Comparison of ENCODE assay signal across 9 cellular contexts in the genomic region with DNA sequence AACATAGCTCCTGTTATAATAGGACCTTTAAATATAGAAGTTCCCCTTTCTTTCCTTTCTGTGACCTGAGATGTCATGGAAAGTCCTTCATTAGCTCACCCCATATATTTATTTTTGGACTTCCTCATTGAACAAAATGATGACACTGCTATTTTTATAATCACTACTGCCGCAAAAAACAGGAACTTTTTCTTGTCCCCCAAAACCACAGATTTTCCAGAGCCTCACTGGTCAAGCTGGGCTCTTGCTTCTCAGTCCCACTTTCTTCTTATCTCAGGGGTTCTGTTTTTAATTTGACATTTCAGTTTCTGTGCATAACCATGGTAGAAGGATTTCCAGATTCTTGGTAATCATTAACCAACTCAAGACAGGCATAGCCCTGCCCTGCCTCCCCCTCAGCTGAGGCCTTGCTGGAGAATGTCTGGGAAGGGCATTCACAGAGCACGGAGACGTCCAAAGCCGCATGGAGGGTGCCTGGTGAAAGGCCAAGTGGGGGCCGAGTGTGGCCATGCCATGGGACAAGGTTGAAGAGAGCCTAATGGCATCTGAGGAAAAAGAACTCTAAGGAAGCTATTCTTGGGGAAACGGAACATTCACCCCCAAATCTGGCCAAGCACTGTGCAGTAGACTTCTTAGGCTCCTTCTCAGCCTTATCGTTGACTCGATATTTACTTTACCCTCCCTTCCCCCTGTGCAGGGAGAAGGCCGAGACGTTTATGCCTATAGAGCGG.
DNase-seq lines count a peak whose midpoint lies in the region; ATAC-seq and TF ChIP-seq lines count a peak whose summit lies in the region.
"Had no signal": no experiment of that assay in that cellular context is flagged by ENCODE, and none has a peak within 500 bp of the region (broad histone marks: within the 10 kb centered on the region; RNA-seq: fewer than 3 reads in every experiment).

No MANE protein-coding gene starts in this region.

- H3K9me3 ChIP-seq in OCI-LY7 (ENCODE audit: low read length): no peaks in the 10 kb centered on the region
- no peaks in the 10 kb centered on the region for H3K9me3 ChIP-seq in CD8-positive, alpha-beta T cell (ENCODE audit: low read length)

- no peak overlapping the region for H3K4me3 ChIP-seq in OCI-LY7 (ENCODE audit: low read depth, low read length, poor library complexity, severe bottlenecking)
- no peak overlapping the region for H3K4me3 ChIP-seq in CD8-positive, alpha-beta T cell (ENCODE audit: low read depth, low read length)

- CTCF ChIA-PET in OCI-LY7 (lab: Charles Lee; ENCODE audit: unreplicated experiment): no interaction called here
- CTCF ChIA-PET in CD8-positive, alpha-beta T cell (lab: Charles Lee): no interaction called here

- no peaks in the 10 kb centered on the region for H3K36me3 ChIP-seq in OCI-LY7 (ENCODE audit: insufficient read depth, low read length)
- no peaks in the 10 kb centered on the region for H3K36me3 ChIP-seq in CD8-positive, alpha-beta T cell (ENCODE audit: insufficient read depth, low read length)

- H3K9me3 Mint-ChIP-seq in naive B cell: peaks cover 0 to 5% (median 1%) of the 10 kb centered on the region in 7 donors
- no peaks in the 10 kb centered on the region for H3K9me3 Mint-ChIP-seq in CD8-positive, alpha-beta T cell
- H3K9me3 Mint-ChIP-seq: activated CD8-positive, alpha-beta T cell treated with anti-CD3 and anti-CD28 coated beads for 36 hours had no signal

- H2AFZ ChIP-seq in OCI-LY7 (ENCODE audit: low read length): no peak overlapping the region

- no TSS peak for BruUV-seq in OCI-LY7 (replicated peaks; lab: Mats Ljungman, UMichigan)

- ATAC-seq in GM18868 (IDR thresholded peaks at IDR 0.05; ENCODE audit: unreplicated experiment) (peak; percentile 55), HG02938 (IDR thresholded peaks at IDR 0.05; ENCODE audit: unreplicated experiment) (peak; percentile 50), naive B cell (ENCODE audit: low read depth in 2 of 2) (peak; percentile 42 to 51), Right ventricle myocardium superior (ENCODE audit: poor library complexity) (no peak)
- ATAC-seq in CD8-positive, alpha-beta T cell: no peak
- ATAC-seq: activated CD8-positive, alpha-beta T cell treated with anti-CD3 and anti-CD28 coated beads for 36 hours had no signal

- DNase-seq in OCI-LY7 (ENCODE audit: low spot score): peak; percentile 24
- no peak for DNase-seq in naive B cell
- no peak for DNase-seq in NCI-H2196 treated with DMSO at 0.1 percent for 48 hours (lab: John Stamatoyannopoulos, UW; ENCODE audit: unreplicated experiment)
- DNase-seq in CD8-positive, alpha-beta T cell: no peak
- no peak for DNase-seq in Right ventricle myocardium superior
- no peak for DNase-seq in NCI-H1436 treated with DMSO at 0.1 percent for 48 hours (lab: John Stamatoyannopoulos, UW)
- DNase-seq: activated CD8-positive, alpha-beta T cell treated with anti-CD3 and anti-CD28 coated beads for 36 hours had no signal

- POLR2A ChIA-PET in OCI-LY7 (lab: Charles Lee): interaction anchor here (0.6 to 1.6 kb wide), 5 partner anchors 8 to 146 kb away, joined by 3 to 4 read pairs (median 3); no protein-coding TSS in a partner anchor
- POLR2A ChIA-PET in CD8-positive, alpha-beta T cell (lab: Charles Lee): no interaction called here

- no peak overlapping the region for H3K4me2 ChIP-seq in OCI-LY7 (ENCODE audit: low read length)

- H3K4me1 Mint-ChIP-seq in naive B cell: peaks cover 6 to 13% (median 10%) of the 10 kb centered on the region in 3 donors
- no peaks in the 10 kb centered on the region for H3K4me1 Mint-ChIP-seq in CD8-positive, alpha-beta T cell (ENCODE audit: low read depth)

- H3K27me3 ChIP-seq in CD8-positive, alpha-beta T cell (ENCODE audit: insufficient read depth, low read length): no peaks in the 10 kb centered on the region

- TF ChIP-seq CTCF in OCI-LY7 (conservative IDR thresholded peaks at IDR 0.05; ENCODE audit: low read length): no peak
- TF ChIP-seq CTCF in CD8-positive, alpha-beta T cell (IDR thresholded peaks at IDR 0.05): no peak

- H3K4me3 Mint-ChIP-seq in naive B cell: peak overlapping the region in 7 of 8 donors; percentile 12 to 72 (median 49)
- H3K4me3 Mint-ChIP-seq in CD8-positive, alpha-beta T cell: no peak overlapping the region
- H3K4me3 Mint-ChIP-seq: activated CD8-positive, alpha-beta T cell treated with anti-CD3 and anti-CD28 coated beads for 36 hours had no signal

- H3K27ac ChIP-seq in OCI-LY7 (ENCODE audit: low read depth, low read length, poor library complexity, severe bottlenecking): no peak overlapping the region
- H3K27ac ChIP-seq in CD8-positive, alpha-beta T cell (ENCODE audit: low read depth, low read length): no peak overlapping the region

- intact Hi-C loops in OCI-LY7 (cut with micrococcal nuclease; ENCODE audit: unreplicated experiment): no loop called here
- intact Hi-C loops in CD8-positive, alpha-beta T cell (cut with DNase I, micrococcal nuclease): no loop called here
- intact Hi-C loops in Right ventricle myocardium superior (cut with DNase I): no loop called here

- peak overlapping the region in 4 of 6 donors; percentile 11 to 75 (median 48) for H3K27ac Mint-ChIP-seq in naive B cell
- no peak overlapping the region for H3K27ac Mint-ChIP-seq in CD8-positive, alpha-beta T cell
- H3K27ac Mint-ChIP-seq: activated CD8-positive, alpha-beta T cell treated with anti-CD3 and anti-CD28 coated beads for 36 hours had no signal

- H4K20me1 ChIP-seq in OCI-LY7 (ENCODE audit: insufficient read depth, low read length): no peaks in the 10 kb centered on the region

- peaks cover 0 to 11% (median 0%) of the 10 kb centered on the region in 3 donors for H3K27me3 Mint-ChIP-seq in naive B cell
- H3K27me3 Mint-ChIP-seq in CD8-positive, alpha-beta T cell (ENCODE audit: low read depth): peaks cover 14% of the 10 kb centered on the region

- H3K9me2 ChIP-seq in OCI-LY7 (ENCODE audit: insufficient read depth, low read length): no peaks in the 10 kb centered on the region

- no peaks in the 10 kb centered on the region for H3K36me3 Mint-ChIP-seq in naive B cell
- no peaks in the 10 kb centered on the region for H3K36me3 Mint-ChIP-seq in CD8-positive, alpha-beta T cell

- no peaks in the 10 kb centered on the region for H3K79me2 ChIP-seq in OCI-LY7 (ENCODE audit: insufficient read depth, low read depth, low read length)

- H3K4me1 ChIP-seq in OCI-LY7 (ENCODE audit: insufficient read depth, low read length, poor library complexity, severe bottlenecking): peaks cover 22% of the 10 kb centered on the region
- no peaks in the 10 kb centered on the region for H3K4me1 ChIP-seq in CD8-positive, alpha-beta T cell (ENCODE audit: insufficient read depth, low read length)

Comparison
In these comparisons a context has a peak if more than half of its experiments do, and no peak if none do; other contexts are left out.
1. ATAC-seq: peak in GM18868 (single experiment), HG02938 (single experiment) and naive B cell (2 of 2); none in CD8-positive, alpha-beta T cell (single experiment) and Right ventricle myocardium superior (single experiment).